In genomic region chr7:26489906-26490305, GRCh38 we compare ENCODE assay signal across 28 cellular contexts.
"Had no signal": no experiment of that assay in that cellular context is flagged by ENCODE, and none has a peak within 500 bp of the region (broad histone marks: within the 10 kb centered on the region; RNA-seq: fewer than 3 reads in every experiment).

No MANE protein-coding gene starts in this region.

- H3K4me1 ChIP-seq: adrenal gland, ascending aorta, heart left ventricle had no signal

- H3K36me3 Mint-ChIP-seq: activated naive CD4-positive, alpha-beta T cell treated with anti-CD3 and anti-CD28 coated beads, Interleukin-2, amount 50 U/mL, for 24 hours; activated naive CD8-positive, alpha-beta T cell treated with anti-CD3 and anti-CD28 coated beads for 36 hours had no signal

- H3K27me3 Mint-ChIP-seq: activated CD4-positive, alpha-beta T cell treated with anti-CD3 and anti-CD28 coated beads, Interleukin-2, amount 10 ng/mL, durations not matched to agents 7 days and 5 days had no signal

- H3K4me3 Mint-ChIP-seq: activated CD4-positive, alpha-beta memory T cell treated with anti-CD3 and anti-CD28 coated beads, Interleukin-2, amount 10 ng/mL, durations not matched to agents 7 days and 5 days; activated CD4-positive, alpha-beta T cell treated with anti-CD3 and anti-CD28 coated beads for 36 hours; activated CD4-positive, alpha-beta T cell treated with anti-CD3 and anti-CD28 coated beads, Interleukin-2, amount 10 ng/mL, durations not matched to agents 7 days and 5 days; activated naive CD4-positive, alpha-beta T cell treated with anti-CD3 and anti-CD28 coated beads, Interleukin-2, amount 50 U/mL, for 24 hours; activated naive CD8-positive, alpha-beta T cell treated with anti-CD3 and anti-CD28 coated beads for 36 hours; activated naive CD8-positive, alpha-beta T cell treated with anti-CD3 and anti-CD28 coated beads, Interleukin-2, amount 50 U/mL, for 24 hours; activated T-cell treated with anti-CD3 and anti-CD28 coated beads, Interleukin-2, amount 50 U/mL, for 4 hours; activated T-helper 17 cell treated with anti-CD3 and anti-CD28 coated beads, Interleukin-2, amount 50 U/mL, for 72 hours; central memory CD8-positive, alpha-beta T cell; dendritic cell treated with granulocyte-macrophage colony-stimulating factor and Interleukin-4, amounts not matched to agents 40 ng/mL and 50 ng/mL, for 4 days; endodermal cell had no signal

- H3K9me3 ChIP-seq: adrenal gland, ascending aorta, heart left ventricle had no signal

- H3K27ac ChIP-seq: adrenal gland, ascending aorta, brain microvascular endothelial cell, coronary artery, heart left ventricle had no signal

- H3K4me1 Mint-ChIP-seq: activated CD4-positive, alpha-beta memory T cell treated with anti-CD3 and anti-CD28 coated beads, Interleukin-2, amount 10 ng/mL, durations not matched to agents 7 days and 5 days; activated CD4-positive, alpha-beta T cell treated with anti-CD3 and anti-CD28 coated beads for 36 hours; activated CD4-positive, alpha-beta T cell treated with anti-CD3 and anti-CD28 coated beads, Interleukin-2, amount 10 ng/mL, durations not matched to agents 7 days and 5 days; activated naive CD4-positive, alpha-beta T cell treated with anti-CD3 and anti-CD28 coated beads, Interleukin-2, amount 50 U/mL, for 24 hours; activated naive CD8-positive, alpha-beta T cell treated with anti-CD3 and anti-CD28 coated beads for 36 hours; activated naive CD8-positive, alpha-beta T cell treated with anti-CD3 and anti-CD28 coated beads, Interleukin-2, amount 50 U/mL, for 24 hours; activated T-helper 17 cell treated with anti-CD3 and anti-CD28 coated beads, Interleukin-2, amount 50 U/mL, for 72 hours; central memory CD8-positive, alpha-beta T cell; endodermal cell had no signal

- H3K27ac Mint-ChIP-seq: activated CD4-positive, alpha-beta memory T cell treated with anti-CD3 and anti-CD28 coated beads, Interleukin-2, amount 10 ng/mL, durations not matched to agents 7 days and 5 days; activated CD4-positive, alpha-beta T cell treated with anti-CD3 and anti-CD28 coated beads for 36 hours; activated CD4-positive, alpha-beta T cell treated with anti-CD3 and anti-CD28 coated beads, Interleukin-2, amount 10 ng/mL, durations not matched to agents 7 days and 5 days; activated naive CD4-positive, alpha-beta T cell treated with anti-CD3 and anti-CD28 coated beads, Interleukin-2, amount 50 U/mL, for 24 hours; activated naive CD8-positive, alpha-beta T cell treated with anti-CD3 and anti-CD28 coated beads for 36 hours; activated naive CD8-positive, alpha-beta T cell treated with anti-CD3 and anti-CD28 coated beads, Interleukin-2, amount 50 U/mL, for 24 hours; activated T-helper 17 cell treated with anti-CD3 and anti-CD28 coated beads, Interleukin-2, amount 50 U/mL, for 72 hours; dendritic cell treated with granulocyte-macrophage colony-stimulating factor and Interleukin-4, amounts not matched to agents 40 ng/mL and 50 ng/mL, for 4 days; endodermal cell had no signal

- H3K9me3 Mint-ChIP-seq: activated CD4-positive, alpha-beta memory T cell treated with anti-CD3 and anti-CD28 coated beads, Interleukin-2, amount 10 ng/mL, durations not matched to agents 7 days and 5 days; activated CD4-positive, alpha-beta T cell treated with anti-CD3 and anti-CD28 coated beads, Interleukin-2, amount 10 ng/mL, durations not matched to agents 7 days and 5 days; activated naive CD4-positive, alpha-beta T cell treated with anti-CD3 and anti-CD28 coated beads, Interleukin-2, amount 50 U/mL, for 24 hours; activated naive CD8-positive, alpha-beta T cell treated with anti-CD3 and anti-CD28 coated beads for 36 hours; activated naive CD8-positive, alpha-beta T cell treated with anti-CD3 and anti-CD28 coated beads, Interleukin-2, amount 50 U/mL, for 24 hours; activated T-cell treated with anti-CD3 and anti-CD28 coated beads, Interleukin-2, amount 50 U/mL, for 4 hours; activated T-helper 17 cell treated with anti-CD3 and anti-CD28 coated beads, Interleukin-2, amount 50 U/mL, for 72 hours; central memory CD8-positive, alpha-beta T cell; dendritic cell treated with granulocyte-macrophage colony-stimulating factor and Interleukin-4, amounts not matched to agents 40 ng/mL and 50 ng/mL, for 4 days; endodermal cell had no signal

- H3K36me3 ChIP-seq: adrenal gland, ascending aorta, brain microvascular endothelial cell, heart left ventricle had no signal

- H3K27me3 ChIP-seq: adrenal gland, ascending aorta, brain microvascular endothelial cell, dorsolateral prefrontal cortex had no signal

- H3K4me3 ChIP-seq: adrenal gland, ascending aorta, coronary artery, dorsolateral prefrontal cortex, heart left ventricle had no signal

- DNase-seq: activated CD4-positive, alpha-beta memory T cell treated with anti-CD3 and anti-CD28 coated beads, Interleukin-2, amount 10 ng/mL, durations not matched to agents 7 days and 5 days; activated CD4-positive, alpha-beta T cell treated with anti-CD3 and anti-CD28 coated beads for 36 hours; activated CD4-positive, alpha-beta T cell treated with anti-CD3 and anti-CD28 coated beads, Interleukin-2, amount 10 ng/mL, durations not matched to agents 7 days and 5 days; activated CD4-positive, alpha-beta T cell treated with anti-CD3 and anti-CD28 coated beads, Interleukin-2, amount 50 U/mL, for 4 hours; activated CD4-positive, CD25-positive, alpha-beta regulatory T cell; activated CD4-positive, CD25-positive, alpha-beta regulatory T cell treated with anti-CD3 and anti-CD28 coated beads, Interleukin-2, amount 50 U/mL, for 72 hours; activated effector memory CD4-positive, alpha-beta T cell treated with Interleukin-2 at 50 U/mL for 16 hours; activated gamma-delta T cell treated with Interleukin-2 at 50 U/mL for 16 hours; activated naive CD4-positive, alpha-beta T cell treated with Interleukin-2 at 50 U/mL for 16 hours; activated naive CD8-positive, alpha-beta T cell treated with anti-CD3 and anti-CD28 coated beads for 36 hours; activated naive CD8-positive, alpha-beta T cell treated with anti-CD3 and anti-CD28 coated beads, Interleukin-2, amount 50 U/mL, for 24 hours; activated T-cell treated with anti-CD3 and anti-CD28 coated beads, Interleukin-2, amount 50 U/mL, for 4 hours; adrenal gland; amygdala; brain microvascular endothelial cell; effector memory CD4-positive, alpha-beta T cell; endodermal cell; foreskin fibroblast; glutamatergic neuron; heart left ventricle; T-helper 2 cell had no signal
